ENCODE assay signal across 1 cellular context in genomic region chr13:45136741-45137500, GRCh38.
TF ChIP-seq lines count a peak whose summit lies in the region.

No MANE protein-coding gene starts in this region.

TF ChIP-seq in WTC11, 78 proteins besides CTCF, POLR2A, EP300 and RAD21 (continued from another document):
- TF ChIP-seq, protein P1, sequence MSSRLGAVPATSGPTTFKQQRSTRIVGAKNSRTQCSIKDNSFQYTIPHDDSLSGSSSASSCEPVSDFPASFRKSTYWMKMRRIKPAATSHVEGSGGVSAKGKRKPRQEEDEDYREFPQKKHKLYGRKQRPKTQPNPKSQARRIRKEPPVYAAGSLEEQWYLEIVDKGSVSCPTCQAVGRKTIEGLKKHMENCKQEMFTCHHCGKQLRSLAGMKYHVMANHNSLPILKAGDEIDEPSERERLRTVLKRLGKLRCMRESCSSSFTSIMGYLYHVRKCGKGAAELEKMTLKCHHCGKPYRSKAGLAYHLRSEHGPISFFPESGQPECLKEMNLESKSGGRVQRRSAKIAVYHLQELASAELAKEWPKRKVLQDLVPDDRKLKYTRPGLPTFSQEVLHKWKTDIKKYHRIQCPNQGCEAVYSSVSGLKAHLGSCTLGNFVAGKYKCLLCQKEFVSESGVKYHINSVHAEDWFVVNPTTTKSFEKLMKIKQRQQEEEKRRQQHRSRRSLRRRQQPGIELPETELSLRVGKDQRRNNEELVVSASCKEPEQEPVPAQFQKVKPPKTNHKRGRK (CRISPR knock-in tag; IDR thresholded peaks at IDR 0.05; ENCODE audit: borderline replicate concordance) = no peak
- TF ChIP-seq, protein P2, sequence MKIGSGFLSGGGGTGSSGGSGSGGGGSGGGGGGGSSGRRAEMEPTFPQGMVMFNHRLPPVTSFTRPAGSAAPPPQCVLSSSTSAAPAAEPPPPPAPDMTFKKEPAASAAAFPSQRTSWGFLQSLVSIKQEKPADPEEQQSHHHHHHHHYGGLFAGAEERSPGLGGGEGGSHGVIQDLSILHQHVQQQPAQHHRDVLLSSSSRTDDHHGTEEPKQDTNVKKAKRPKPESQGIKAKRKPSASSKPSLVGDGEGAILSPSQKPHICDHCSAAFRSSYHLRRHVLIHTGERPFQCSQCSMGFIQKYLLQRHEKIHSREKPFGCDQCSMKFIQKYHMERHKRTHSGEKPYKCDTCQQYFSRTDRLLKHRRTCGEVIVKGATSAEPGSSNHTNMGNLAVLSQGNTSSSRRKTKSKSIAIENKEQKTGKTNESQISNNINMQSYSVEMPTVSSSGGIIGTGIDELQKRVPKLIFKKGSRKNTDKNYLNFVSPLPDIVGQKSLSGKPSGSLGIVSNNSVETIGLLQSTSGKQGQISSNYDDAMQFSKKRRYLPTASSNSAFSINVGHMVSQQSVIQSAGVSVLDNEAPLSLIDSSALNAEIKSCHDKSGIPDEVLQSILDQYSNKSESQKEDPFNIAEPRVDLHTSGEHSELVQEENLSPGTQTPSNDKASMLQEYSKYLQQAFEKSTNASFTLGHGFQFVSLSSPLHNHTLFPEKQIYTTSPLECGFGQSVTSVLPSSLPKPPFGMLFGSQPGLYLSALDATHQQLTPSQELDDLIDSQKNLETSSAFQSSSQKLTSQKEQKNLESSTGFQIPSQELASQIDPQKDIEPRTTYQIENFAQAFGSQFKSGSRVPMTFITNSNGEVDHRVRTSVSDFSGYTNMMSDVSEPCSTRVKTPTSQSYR (CRISPR knock-in tag; IDR thresholded peaks at IDR 0.05) = no peak
- TF ChIP-seq SP1 (CRISPR knock-in tag; conservative IDR thresholded peaks at IDR 0.05) = no peak
- no peak for TF ChIP-seq SOX15 (CRISPR knock-in tag; IDR thresholded peaks at IDR 0.05)
- TF ChIP-seq ZNF317 (CRISPR knock-in tag; IDR thresholded peaks at IDR 0.05; ENCODE audit: borderline replicate concordance, low read depth) = no peak
- TF ChIP-seq, protein P3, sequence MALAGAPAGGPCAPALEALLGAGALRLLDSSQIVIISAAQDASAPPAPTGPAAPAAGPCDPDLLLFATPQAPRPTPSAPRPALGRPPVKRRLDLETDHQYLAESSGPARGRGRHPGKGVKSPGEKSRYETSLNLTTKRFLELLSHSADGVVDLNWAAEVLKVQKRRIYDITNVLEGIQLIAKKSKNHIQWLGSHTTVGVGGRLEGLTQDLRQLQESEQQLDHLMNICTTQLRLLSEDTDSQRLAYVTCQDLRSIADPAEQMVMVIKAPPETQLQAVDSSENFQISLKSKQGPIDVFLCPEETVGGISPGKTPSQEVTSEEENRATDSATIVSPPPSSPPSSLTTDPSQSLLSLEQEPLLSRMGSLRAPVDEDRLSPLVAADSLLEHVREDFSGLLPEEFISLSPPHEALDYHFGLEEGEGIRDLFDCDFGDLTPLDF (CRISPR knock-in tag; IDR thresholded peaks at IDR 0.05) = no peak
